In the genomic region with DNA sequence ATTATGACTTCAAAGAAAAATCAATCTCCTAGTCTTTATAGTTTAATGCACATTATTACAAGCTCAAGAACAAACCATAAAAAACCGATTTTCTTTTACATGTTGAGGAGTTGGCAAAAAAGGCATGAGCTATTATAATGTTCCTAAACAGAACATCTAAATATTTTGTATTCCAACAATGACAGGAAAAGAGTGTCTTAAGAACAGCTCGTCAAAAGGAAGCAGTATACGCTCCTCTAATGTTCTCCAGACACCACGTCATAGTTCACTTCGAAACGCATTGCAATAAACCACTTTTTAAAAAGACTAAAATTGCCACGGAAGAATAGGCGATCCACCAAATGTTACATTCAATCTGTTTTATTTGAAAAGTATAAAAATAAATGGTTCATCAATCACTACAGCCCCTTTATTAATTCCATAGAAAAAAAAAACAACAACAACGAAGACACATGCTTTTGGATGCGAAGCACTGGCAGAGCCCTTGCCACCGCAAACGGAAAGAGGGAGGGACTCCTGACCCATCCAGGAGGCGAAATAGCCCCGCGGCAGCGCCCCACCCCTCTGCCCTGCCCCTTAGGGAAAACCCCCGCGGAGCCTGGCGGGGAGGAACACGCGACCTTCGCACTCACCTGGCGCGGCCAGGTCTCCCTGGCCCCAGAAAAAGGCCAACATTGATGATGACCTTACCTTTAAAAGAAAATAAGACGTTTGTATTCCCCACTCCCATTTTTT, we compare ENCODE assay signal across 9 cellular contexts. TPM values are rescaled to one million over a fixed set of nuclear protein-coding genes. Genes with fewer than 3 reads are reported as not detected.
DNase-seq lines count a peak whose midpoint lies in the region; ATAC-seq and TF ChIP-seq lines count a peak whose summit lies in the region.
"Had no signal": no experiment of that assay in that cellular context is flagged by ENCODE, and none has a peak within 500 bp of the region (broad histone marks: within the 10 kb centered on the region; RNA-seq: fewer than 3 reads in every experiment).

No MANE protein-coding gene starts in this region.

- no CpG with 5 or more reads among the region's 25 CpGs for WGBS in neuronal stem cell (ENCODE audit: extremely low coverage in 2 of 2, insufficient read length in 2 of 2, insufficient replicate concordance in 1 of 2), 2 donors

- H3K4me1 Mint-ChIP-seq in activated T-helper 17 cell treated with anti-CD3 and anti-CD28 coated beads, Interleukin-2, amount 50 U/mL, for 72 hours = peaks cover 39% of the 10 kb centered on the region

- no peak overlapping the region for H3K4me3 Mint-ChIP-seq in activated T-helper 17 cell treated with anti-CD3 and anti-CD28 coated beads, Interleukin-2, amount 50 U/mL, for 72 hours

- H3F3A ChIP-seq in PC-3 (ENCODE audit: low read length, unreplicated experiment) = no peaks in the 10 kb centered on the region

- H3K9me2 ChIP-seq in PC-3 (replicated peaks; ENCODE audit: low read length) = no peaks in the 10 kb centered on the region

- H3K36me3 ChIP-seq in neuronal stem cell (replicated peaks in 1 of 2; ENCODE audit: control insufficient read depth in 2 of 2, insufficient read depth in 2 of 2, low read length in 2 of 2) (no peaks in the 10 kb centered on the region), BE2C (no peaks in the 10 kb centered on the region), PC-3 (ENCODE audit: low read depth, low read length) (no peaks in the 10 kb centered on the region)

- no peak overlapping the region for H2BK5ac ChIP-seq in neuronal stem cell (ENCODE audit: low read length)

- H3K27ac Mint-ChIP-seq in activated T-helper 17 cell treated with anti-CD3 and anti-CD28 coated beads, Interleukin-2, amount 50 U/mL, for 72 hours = peak overlapping the region; percentile 37

- H2BK15ac ChIP-seq in neuronal stem cell (ENCODE audit: low read length) = no peak overlapping the region

- no peak overlapping the region for H3K4ac ChIP-seq in neuronal stem cell (ENCODE audit: low read length)

- no peak overlapping the region for H2AK5ac ChIP-seq in neuronal stem cell (ENCODE audit: low read depth, low read length)

- no TSS peak for BruUV-seq in PC-3 (replicated peaks; lab: Mats Ljungman, UMichigan)

- no peak overlapping the region for H3K23ac ChIP-seq in neuronal stem cell (ENCODE audit: low read depth, low read length, poor library complexity)

- H3K4me2 ChIP-seq in neuronal stem cell (ENCODE audit: insufficient read depth, low read length, poor library complexity, severe bottlenecking) (peak overlapping the region; percentile 61), PC-3 (ENCODE audit: low read length) (no peak overlapping the region)

- no peaks in the 10 kb centered on the region for H3K9me3 Mint-ChIP-seq in activated T-helper 17 cell treated with anti-CD3 and anti-CD28 coated beads, Interleukin-2, amount 50 U/mL, for 72 hours

- TF ChIP-seq CTCF in BE2C (IDR thresholded peaks at IDR 0.05; ENCODE audit: low read depth, low read length) (no peak), PC-3 (conservative IDR thresholded peaks at IDR 0.05; ENCODE audit: low read depth, low read length) (no peak)

- H4K8ac ChIP-seq in neuronal stem cell (ENCODE audit: low read depth, low read length) = no peak overlapping the region

- POLR2A ChIA-PET in PC-3 (lab: Charles Lee; ENCODE audit: unreplicated experiment) = no interaction called here

- H4K20me1 ChIP-seq in PC-3 (ENCODE audit: low read length) = no peaks in the 10 kb centered on the region

- H3K4me1 ChIP-seq in neuronal stem cell (ENCODE audit: control insufficient read depth in 2 of 2, insufficient read depth in 1 of 2, low read depth in 1 of 2, low read length in 2 of 2) = peaks cover 2 to 11% of the 10 kb centered on the region in 2 donors
- no peaks in the 10 kb centered on the region for H3K4me1 ChIP-seq in BE2C
- H3K4me1 ChIP-seq in PC-3 (ENCODE audit: insufficient read depth, low read length) = peaks cover 36% of the 10 kb centered on the region

- H3K4me3 ChIP-seq in neuronal stem cell (ENCODE audit: low read length in 2 of 2) (peak overlapping the region in 1 of 2 donors; percentile 34), BE2C (ENCODE audit: low read depth, low read length) (no peak overlapping the region), PC-3 (ENCODE audit: low read length) (no peak overlapping the region)

- H3K27me3 ChIP-seq in neuronal stem cell (ENCODE audit: control insufficient read depth in 3 of 3, insufficient read depth in 3 of 3, low read depth in 1 of 3, low read length in 3 of 3) (peaks cover 0 to 19% (median 8%) of the 10 kb centered on the region in 3 experiments), BE2C (no peaks in the 10 kb centered on the region), PC-3 (ENCODE audit: low read length) (no peaks in the 10 kb centered on the region)

- H3K9ac ChIP-seq in neuronal stem cell (ENCODE audit: low read depth, low read length, poor library complexity) (no peak overlapping the region), PC-3 (ENCODE audit: low read length) (no peak overlapping the region)

- no peak overlapping the region for H2BK120ac ChIP-seq in neuronal stem cell (ENCODE audit: low read depth, low read length)

- no peak overlapping the region for H4K91ac ChIP-seq in neuronal stem cell (ENCODE audit: low read depth, low read length, poor library complexity)

- H3K36me3 Mint-ChIP-seq in activated T-helper 17 cell treated with anti-CD3 and anti-CD28 coated beads, Interleukin-2, amount 50 U/mL, for 72 hours (ENCODE audit: low read depth) = peaks cover 36% of the 10 kb centered on the region

- no peak for ATAC-seq in activated T-helper 17 cell treated with anti-CD3 and anti-CD28 coated beads, Interleukin-2, amount 50 U/mL, for 72 hours (replicated peaks)
- ATAC-seq in left cardiac atrium (peak; percentile 54 to 62), PC-3 (no peak)

- DNase-seq in AG20443 (ENCODE audit: low spot score) (peak; percentile 26), left cardiac atrium (peak; percentile 33), neuronal stem cell (ENCODE audit: low spot score) (no peak), BE2C (no peak), KG1 (lab: John Stamatoyannopoulos, UW) (no peak), EL (no peak), PC-3 (no peak)
- DNase-seq: KBM-7 had no signal

- H3K18ac ChIP-seq in neuronal stem cell (ENCODE audit: low read length) = no peak overlapping the region

- no peak overlapping the region for H2BK12ac ChIP-seq in neuronal stem cell (ENCODE audit: low read length)

- peak overlapping the region; percentile 66 for H2AFZ ChIP-seq in neuronal stem cell (ENCODE audit: low read length)
- no peak overlapping the region for H2AFZ ChIP-seq in PC-3 (ENCODE audit: low read length)

- H3K79me1 ChIP-seq in neuronal stem cell (ENCODE audit: low read depth, low read length) = no peaks in the 10 kb centered on the region

- no peaks in the 10 kb centered on the region for H3K27me3 Mint-ChIP-seq in activated T-helper 17 cell treated with anti-CD3 and anti-CD28 coated beads, Interleukin-2, amount 50 U/mL, for 72 hours

- H3K14ac ChIP-seq in neuronal stem cell (ENCODE audit: low read length) = no peak overlapping the region

- H3K27ac ChIP-seq in neuronal stem cell (replicated peaks; ENCODE audit: low read length) (no peak overlapping the region), PC-3 (ENCODE audit: low read length) (no peak overlapping the region)

- intact Hi-C loops in left cardiac atrium (cut with DNase I) (no loop called here), PC-3 (cut with micrococcal nuclease) (no loop called here)

- peaks cover 0 to 2% of the 10 kb centered on the region in 2 donors for H3K9me3 ChIP-seq in neuronal stem cell (replicated peaks in 1 of 2; ENCODE audit: control insufficient read depth in 2 of 2, insufficient read depth in 1 of 2, low read depth in 1 of 2, low read length in 2 of 2)
- H3K9me3 ChIP-seq in BE2C = no peaks in the 10 kb centered on the region
- no peaks in the 10 kb centered on the region for H3K9me3 ChIP-seq in PC-3 (ENCODE audit: low read length)

- CTCF ChIA-PET in PC-3 (lab: Charles Lee) = no interaction called here

- H3K79me2 ChIP-seq in PC-3 (ENCODE audit: low read length) = peaks cover 44% of the 10 kb centered on the region

RNA-seq across cellular contexts. Expression of a gene that starts 45.8 kb away (rescaled TPM):
- 10 to 100 TPM; 55.7 to 66.5 TPM for total RNA-seq in activated T-helper 17 cell treated with anti-CD3 and anti-CD28 coated beads, Interleukin-2, amount 50 U/mL, for 72 hours
- total RNA-seq in left cardiac atrium (10 to 100 TPM; 21.7 to 24.7 TPM), PC-3 (2014; rRNA removed) (34.2 and 47.4 TPM in 2 replicates)
- polyA plus RNA-seq in neuronal stem cell (2013, experiment 1 of 2) = 1.5 TPM
- 1.4 TPM for polyA plus RNA-seq in neuronal stem cell (2013, experiment 2 of 2)
- polyA plus RNA-seq in BE2C (2012; ENCODE audit: insufficient read depth, insufficient read length, low read depth) = 0.56 TPM

Comparison
In these comparisons a context has a peak if more than half of its experiments do, and no peak if none do; other contexts are left out.
1. DNase-seq: peak in AG20443 (single experiment) and left cardiac atrium (single experiment); none in neuronal stem cell (single experiment), BE2C (single experiment), KG1 (single experiment), EL (single experiment) and PC-3 (single experiment).
2. ATAC-seq: peak in left cardiac atrium (2 of 2); none in activated T-helper 17 cell treated with anti-CD3 and anti-CD28 coated beads, Interleukin-2, amount 50 U/mL, for 72 hours (single experiment) and PC-3 (single experiment).